In genomic region chr21:39349211-39350093, GRCh38 we compare ENCODE assay signal across 8 cellular contexts. TPM values are rescaled to one million over a fixed set of nuclear protein-coding genes. Genes with fewer than 3 reads are reported as not detected.
DNase-seq lines count a peak whose midpoint lies in the region; ATAC-seq and TF ChIP-seq lines count a peak whose summit lies in the region.

No MANE protein-coding gene starts in this region.

- DNase-seq in GM10248 (ENCODE audit: extremely low spot score) (peak; percentile 97), NCI-H1092 treated with DMSO at 0.1 percent for 48 hours (lab: John Stamatoyannopoulos, UW) (peak; percentile 98), head of caudate nucleus (peak; percentile 92 to 99 (median 97)), osteocyte (ENCODE audit: extremely low spot score, unreplicated experiment) (peak; percentile 99)

- no peaks in the 10 kb centered on the region for H3K9me3 ChIP-seq in thymus (ENCODE audit: control insufficient read depth)

- peaks cover 10% of the 10 kb centered on the region for H3K4me1 ChIP-seq in thymus (ENCODE audit: control insufficient read depth, insufficient read depth, low read length)

- peaks cover 2% of the 10 kb centered on the region for H3K27me3 Mint-ChIP-seq in activated naive CD8-positive, alpha-beta T cell
- peaks cover 4% of the 10 kb centered on the region for H3K27me3 Mint-ChIP-seq in osteocyte (ENCODE audit: unreplicated experiment)

- peak overlapping the region; percentile 99 for H3K27ac Mint-ChIP-seq in activated naive CD8-positive, alpha-beta T cell
- H3K27ac Mint-ChIP-seq in osteocyte (ENCODE audit: unreplicated experiment): peak overlapping the region; percentile 94

- H3K27me3 ChIP-seq in thymus (ENCODE audit: control insufficient read depth, insufficient read depth): no peaks in the 10 kb centered on the region

- H3K4me3 ChIP-seq in thymus (ENCODE audit: low read length): peak overlapping the region; percentile 94

- whole genome bisulfite sequencing in thymus: 9% methylated on average over 56 of the region's 56 CpGs

- ATAC-seq in HG02623 (IDR thresholded peaks at IDR 0.05; ENCODE audit: unreplicated experiment) (peak; percentile 84), SK-N-SH treated with all-trans-retinoic acid at 6 μM for 48 hours (peak; percentile 95)

- peak overlapping the region; percentile 98 for H3K4me3 Mint-ChIP-seq in activated naive CD8-positive, alpha-beta T cell
- H3K4me3 Mint-ChIP-seq in osteocyte (ENCODE audit: unreplicated experiment): peak overlapping the region; percentile 87

- H3K27ac ChIP-seq in thymus (ENCODE audit: low read depth): peak overlapping the region; percentile 94

- peaks cover 32% of the 10 kb centered on the region for H3K4me1 Mint-ChIP-seq in activated naive CD8-positive, alpha-beta T cell (ENCODE audit: low read depth)
- H3K4me1 Mint-ChIP-seq in osteocyte (ENCODE audit: unreplicated experiment): peaks cover 35% of the 10 kb centered on the region

- CTCF ChIA-PET in GM10248 (lab: Yijun Ruan, JAX): interaction anchor here (2.2 kb wide), 1 partner anchor 38 kb away, joined by 8 read pairs; no protein-coding TSS in a partner anchor

- peaks cover 14% of the 10 kb centered on the region for H3K36me3 Mint-ChIP-seq in activated naive CD8-positive, alpha-beta T cell
- H3K36me3 Mint-ChIP-seq in osteocyte (ENCODE audit: unreplicated experiment): peaks cover 27% of the 10 kb centered on the region

- intact Hi-C loops in head of caudate nucleus (cut with DNase I): loop anchor here (2.0 to 5.0 kb wide), 2 partner anchors 37 to 38 kb away; partner anchors contain the start of gene BRWD1

- POLR2A ChIA-PET in GM10248 (lab: Yijun Ruan, JAX): interaction anchor here (1.0 to 1.2 kb wide), 2 partner anchors 10 to 166 kb away, joined by 3 to 6 read pairs; partner anchors contain the start of gene PSMG1

- no peaks in the 10 kb centered on the region for H3K9me3 Mint-ChIP-seq in activated naive CD8-positive, alpha-beta T cell (ENCODE audit: low read depth)
- H3K9me3 Mint-ChIP-seq in osteocyte (ENCODE audit: unreplicated experiment): no peaks in the 10 kb centered on the region

- TF ChIP-seq CTCF in GM10248 (IDR thresholded peaks at IDR 0.05; ENCODE audit: control extremely low read depth, extremely low read depth, low read depth, missing control alignments): no peak
- no peak for TF ChIP-seq CTCF in osteocyte (IDR thresholded peaks at IDR 0.05)

- H3K36me3 ChIP-seq in thymus (ENCODE audit: control insufficient read depth, insufficient read depth): no peaks in the 10 kb centered on the region

TF ChIP-seq in SK-N-SH treated with all-trans-retinoic acid at 6 μM for 48 hours, 23 proteins besides CTCF, POLR2A, EP300 and RAD21:
- TF ChIP-seq PATZ1 (CRISPR knock-in tag; IDR thresholded peaks at IDR 0.05; ENCODE audit: borderline replicate concordance) (no peak), CSDC2 (CRISPR knock-in tag; IDR thresholded peaks at IDR 0.05) (no peak), OSR1 (CRISPR knock-in tag; IDR thresholded peaks at IDR 0.05) (no peak), TOX (CRISPR knock-in tag; IDR thresholded peaks at IDR 0.05; ENCODE audit: borderline replicate concordance) (no peak), ZC3H10 (CRISPR knock-in tag; IDR thresholded peaks at IDR 0.05) (no peak)
- TF ChIP-seq, protein P1, sequence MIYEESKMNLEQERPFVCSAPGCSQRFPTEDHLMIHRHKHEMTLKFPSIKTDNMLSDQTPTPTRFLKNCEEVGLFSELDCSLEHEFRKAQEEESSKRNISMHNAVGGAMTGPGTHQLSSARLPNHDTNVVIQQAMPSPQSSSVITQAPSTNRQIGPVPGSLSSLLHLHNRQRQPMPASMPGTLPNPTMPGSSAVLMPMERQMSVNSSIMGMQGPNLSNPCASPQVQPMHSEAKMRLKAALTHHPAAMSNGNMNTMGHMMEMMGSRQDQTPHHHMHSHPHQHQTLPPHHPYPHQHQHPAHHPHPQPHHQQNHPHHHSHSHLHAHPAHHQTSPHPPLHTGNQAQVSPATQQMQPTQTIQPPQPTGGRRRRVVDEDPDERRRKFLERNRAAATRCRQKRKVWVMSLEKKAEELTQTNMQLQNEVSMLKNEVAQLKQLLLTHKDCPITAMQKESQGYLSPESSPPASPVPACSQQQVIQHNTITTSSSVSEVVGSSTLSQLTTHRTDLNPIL (CRISPR knock-in tag; IDR thresholded peaks at IDR 0.05; ENCODE audit: low read depth): no peak
- TF ChIP-seq, protein P2, sequence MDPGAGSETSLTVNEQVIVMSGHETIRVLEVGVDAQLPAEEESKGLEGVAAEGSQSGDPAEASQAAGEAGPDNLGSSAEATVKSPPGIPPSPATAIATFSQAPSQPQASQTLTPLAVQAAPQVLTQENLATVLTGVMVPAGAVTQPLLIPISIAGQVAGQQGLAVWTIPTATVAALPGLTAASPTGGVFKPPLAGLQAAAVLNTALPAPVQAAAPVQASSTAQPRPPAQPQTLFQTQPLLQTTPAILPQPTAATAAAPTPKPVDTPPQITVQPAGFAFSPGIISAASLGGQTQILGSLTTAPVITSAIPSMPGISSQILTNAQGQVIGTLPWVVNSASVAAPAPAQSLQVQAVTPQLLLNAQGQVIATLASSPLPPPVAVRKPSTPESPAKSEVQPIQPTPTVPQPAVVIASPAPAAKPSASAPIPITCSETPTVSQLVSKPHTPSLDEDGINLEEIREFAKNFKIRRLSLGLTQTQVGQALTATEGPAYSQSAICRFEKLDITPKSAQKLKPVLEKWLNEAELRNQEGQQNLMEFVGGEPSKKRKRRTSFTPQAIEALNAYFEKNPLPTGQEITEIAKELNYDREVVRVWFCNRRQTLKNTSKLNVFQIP (CRISPR knock-in tag; IDR thresholded peaks at IDR 0.05; ENCODE audit: borderline replicate concordance, low read depth): no peak
TF ChIP-seq in SK-N-SH treated with all-trans-retinoic acid at 6 μM for 48 hours: peak in this region for 0.

RNA-seq across cellular contexts. Expression of gene HMGN1, which starts 0.6 kb away (rescaled TPM):
- 267 and 289 TPM in 2 replicates for total RNA-seq in osteocyte
- 382 TPM for polyA plus RNA-seq in thymus

RNA-seq across cellular contexts. Expression of gene BRWD1, which starts 36.0 kb away (rescaled TPM):
- 40.8 and 41.9 TPM in 2 replicates for total RNA-seq in osteocyte
- 25.1 TPM for polyA plus RNA-seq in thymus

Comparison
In these comparisons a context has a peak if more than half of its experiments do, and no peak if none do; other contexts are left out.
1. Peak in every context shown above with its lines: DNase-seq, ATAC-seq, H3K4me3 ChIP-seq and H3K27ac ChIP-seq.